In genomic region chr3:21729888-21730459, GRCh38 we compare ENCODE assay signal across 27 cellular contexts. TPM values are rescaled to one million over a fixed set of nuclear protein-coding genes. Genes with fewer than 3 reads are reported as not detected.
DNase-seq lines count a peak whose midpoint lies in the region; ATAC-seq, FAIRE-seq and TF ChIP-seq lines count a peak whose summit lies in the region.
"Had no signal": no experiment of that assay in that cellular context is flagged by ENCODE, and none has a peak within 500 bp of the region (broad histone marks: within the 10 kb centered on the region; RNA-seq: fewer than 3 reads in every experiment).

No MANE protein-coding gene starts in this region.

- H3K27ac Mint-ChIP-seq in HFFc6, result peak overlapping the region; percentile 79
- H3K27ac Mint-ChIP-seq: activated naive CD4-positive, alpha-beta T cell treated with anti-CD3 and anti-CD28 coated beads for 36 hours; CD8-positive, alpha-beta T cell; nephron progenitor cell; stimulated activated naive CD8-positive, alpha-beta T cell treated with anti-CD3 and anti-CD28 coated beads, Interleukin-15, amount 100 ng/mL, for 72 hours had no signal

- H3K36me3 ChIP-seq in small intestine (ENCODE audit: control insufficient read depth in 2 of 2, insufficient read depth in 2 of 2, low read length in 2 of 2) (no peaks in the 10 kb centered on the region), gastrocnemius medialis (no peaks in the 10 kb centered on the region)
- H3K36me3 ChIP-seq: ascending aorta, upper lobe of left lung had no signal

- H3K4me3 ChIP-seq in foreskin fibroblast (ENCODE audit: low read depth in 1 of 2, low read length in 2 of 2) (no peak overlapping the region), small intestine (ENCODE audit: low read depth in 1 of 2, low read length in 2 of 2) (no peak overlapping the region), gastrocnemius medialis (no peak overlapping the region)
- H3K4me3 ChIP-seq: A549, ascending aorta, coronary artery, upper lobe of left lung had no signal

- DNase-seq in A172 (ENCODE audit: low spot score) (peak; percentile 47), HFFc6 (peak; percentile 65), amniotic epithelial cell (ENCODE audit: low read depth) (peak; percentile 63), foreskin fibroblast (peak; percentile 57 to 82), 8988T (no peak), NAMALWA (ENCODE audit: low spot score) (no peak), small intestine (no peak), gastrocnemius medialis (no peak)
- DNase-seq: activated CD4-positive, alpha-beta T cell treated with anti-CD3 and anti-CD28 coated beads, Interleukin-2, amount 50 U/mL, for 4 hours; activated naive CD4-positive, alpha-beta T cell treated with anti-CD3 and anti-CD28 coated beads for 36 hours; activated T-cell treated with anti-CD3 and anti-CD28 coated beads, Interleukin-2, amount 50 U/mL, for 1 hour; CD8-positive, alpha-beta T cell; foreskin melanocyte; kidney glomerular epithelial cell; NCI-H1930; NCI-H446 treated with DMSO at 0.1 percent for 48 hours; nephron progenitor cell; Right ventricle myocardium superior; stimulated activated CD4-positive, alpha-beta T cell treated with anti-CD3 and anti-CD28 coated beads, Interleukin-4, amount 100 ng/mL, for 1 hour; stimulated activated naive CD8-positive, alpha-beta T cell treated with anti-CD3 and anti-CD28 coated beads, Interleukin-15, amount 100 ng/mL, for 72 hours; T-helper 1 cell; upper lobe of left lung had no signal

- TF ChIP-seq CTCF in HFFc6 (IDR thresholded peaks at IDR 0.05), result no peak
- TF ChIP-seq CTCF in foreskin fibroblast (IDR thresholded peaks at IDR 0.05; ENCODE audit: low read depth, low read length), result no peak
- TF ChIP-seq CTCF in gastrocnemius medialis (IDR thresholded peaks at IDR 0.05 in 4 of 5, conservative IDR thresholded peaks at IDR 0.05 in 1 of 5), result no peak

- H3K9me3 ChIP-seq in small intestine (ENCODE audit: control insufficient read depth, low read depth) (no peaks in the 10 kb centered on the region), gastrocnemius medialis (no peaks in the 10 kb centered on the region)
- H3K9me3 ChIP-seq: A549, upper lobe of left lung had no signal

- no peak for ATAC-seq in gastrocnemius medialis
- ATAC-seq: A549; CD8-positive, alpha-beta T cell; stimulated activated naive CD8-positive, alpha-beta T cell treated with anti-CD3 and anti-CD28 coated beads, Interleukin-15, amount 100 ng/mL, for 72 hours had no signal

- peak overlapping the region; percentile 45 for H3K4me3 Mint-ChIP-seq in HFFc6
- H3K4me3 Mint-ChIP-seq: activated naive CD4-positive, alpha-beta T cell treated with anti-CD3 and anti-CD28 coated beads for 36 hours; CD8-positive, alpha-beta T cell; nephron progenitor cell; stimulated activated naive CD8-positive, alpha-beta T cell treated with anti-CD3 and anti-CD28 coated beads, Interleukin-15, amount 100 ng/mL, for 72 hours had no signal

- H3K27me3 Mint-ChIP-seq in HFFc6 (ENCODE audit: insufficient read depth), result peaks cover 6% of the 10 kb centered on the region
- H3K27me3 Mint-ChIP-seq: stimulated activated naive CD8-positive, alpha-beta T cell treated with anti-CD3 and anti-CD28 coated beads, Interleukin-15, amount 100 ng/mL, for 72 hours had no signal

- in situ Hi-C loops in gastrocnemius medialis (cut with MboI; ENCODE audit: low sequenced_read_pairs in 4 of 4), result no loop called here

- H3K27ac ChIP-seq in small intestine (ENCODE audit: low read depth in 1 of 2, low read length in 1 of 2), result no peak overlapping the region
- H3K27ac ChIP-seq in gastrocnemius medialis, result no peak overlapping the region
- H3K27ac ChIP-seq: A549, coronary artery, HL-60, upper lobe of left lung, VCaP had no signal

- intact Hi-C loops in gastrocnemius medialis (cut with DNase I; ENCODE audit: low total_unique reads), result no loop called here

- peaks cover 7% of the 10 kb centered on the region; the same call in 1 of the 2 replicates for H3K9me3 Mint-ChIP-seq in HFFc6

- H3K36me3 Mint-ChIP-seq in HFFc6 (ENCODE audit: low read depth), result peaks cover 4% of the 10 kb centered on the region; the same call in 1 of the 2 replicates
- H3K36me3 Mint-ChIP-seq: CD8-positive, alpha-beta T cell had no signal

- H3K27me3 ChIP-seq in small intestine (ENCODE audit: control insufficient read depth in 2 of 2, insufficient read depth in 2 of 2, low read length in 2 of 2) (no peaks in the 10 kb centered on the region), gastrocnemius medialis (no peaks in the 10 kb centered on the region)
- H3K27me3 ChIP-seq: ascending aorta, upper lobe of left lung had no signal

- H3K4me1 ChIP-seq in small intestine (ENCODE audit: control insufficient read depth in 2 of 2, insufficient read depth in 1 of 2, low read depth in 1 of 2, low read length in 1 of 2) (no peaks in the 10 kb centered on the region), gastrocnemius medialis (no peaks in the 10 kb centered on the region)
- H3K4me1 ChIP-seq: A549, upper lobe of left lung had no signal

- TF ChIP-seq POLR2A in gastrocnemius medialis (IDR thresholded peaks at IDR 0.05), result no peak

- H3K4me1 Mint-ChIP-seq in HFFc6 (ENCODE audit: low read depth), result peaks cover 29% of the 10 kb centered on the region
- H3K4me1 Mint-ChIP-seq: stimulated activated naive CD8-positive, alpha-beta T cell treated with anti-CD3 and anti-CD28 coated beads, Interleukin-15, amount 100 ng/mL, for 72 hours had no signal

- no peak for FAIRE-seq in small intestine (lab: Jason Lieb, UNC)
- FAIRE-seq: A549 had no signal

- WGBS in small intestine, 3 donors, result 67 to 74% (median 71%) methylated on average over 6 of the region's 6 CpGs

RNA-seq across cellular contexts. Expression of gene ZNF385D, which starts 21.0 kb away (rescaled TPM):
- total RNA-seq in A172 (2014; rRNA removed; shearing (Covaris generic)), result not detected in 2 replicates
- 1 to 10 TPM; 3.0 to 4.8 (median 4.1) TPM for total RNA-seq in HFFc6 (2021; fragmentation: NEBNext Ultra II Directional; extraction: Animal tissue kit (Norgen Biotek cat#: 25700))
- polyA plus RNA-seq in small intestine, result under 1 TPM in 2 of 3 donors, not detected in 1; under 0.01 to 0.87 TPM
- total RNA-seq in gastrocnemius medialis, result 1 to 10 TPM in 2 of 4 donors, under 1 TPM in 2; 0.41 to 5.0 (median 1.6) TPM
- total RNA-seq: activated naive CD4-positive, alpha-beta T cell treated with anti-CD3 and anti-CD28 coated beads for 36 hours; CD8-positive, alpha-beta T cell had no signal
- polyA plus RNA-seq: A549 had no signal

Comparison
In these comparisons a context has a peak if more than half of its experiments do, and no peak if none do; other contexts are left out.
1. DNase-seq: peak in A172 (single experiment), HFFc6 (single experiment), amniotic epithelial cell (single experiment) and foreskin fibroblast (2 of 2); none in 8988T (single experiment), NAMALWA (single experiment), small intestine (single experiment) and gastrocnemius medialis (0 of 2).